In genomic region chr12:10567813-10568212, GRCh38 we compare ENCODE assay signal across 27 cellular contexts.
"Had no signal": no experiment of that assay in that cellular context is flagged by ENCODE, and none has a peak within 500 bp of the region (broad histone marks: within the 10 kb centered on the region; RNA-seq: fewer than 3 reads in every experiment).

No MANE protein-coding gene starts in this region.

- H3K9me3 Mint-ChIP-seq: activated CD4-positive, alpha-beta memory T cell treated with anti-CD3 and anti-CD28 coated beads for 36 hours; activated CD4-positive, alpha-beta T cell treated with anti-CD3 and anti-CD28 coated beads, Interleukin-2, amount 10 ng/mL, durations not matched to agents 24 days and 14 days; activated naive CD4-positive, alpha-beta T cell treated with anti-CD3 and anti-CD28 coated beads, Interleukin-2, amount 10 ng/mL, durations not matched to agents 7 days and 5 days; activated T-helper 1 cell treated with anti-CD3 and anti-CD28 coated beads, Interleukin-12 subunit alpha, Interleukin-12 subunit beta, Interleukin-2, Interleukin-4 antibody, amounts not matched to agents 30 ng/mL and 10 ng/mL and 1 ng/mL, durations not matched to agents 14 hours and 24 hours and 36 hours; effector memory CD8-positive, alpha-beta T cell; stimulated activated memory B cell treated with anti-CD40 and anti-IgM and Interleukin-4, amounts not matched to agents 10 μg/mL and 1 μg/mL and 100 μg/mL, for 72 hours had no signal

- H3K4me1 Mint-ChIP-seq: activated CD4-positive, alpha-beta T cell treated with anti-CD3 and anti-CD28 coated beads, Interleukin-2, amount 10 ng/mL, durations not matched to agents 24 days and 14 days; activated naive CD4-positive, alpha-beta T cell treated with anti-CD3 and anti-CD28 coated beads, Interleukin-2, amount 10 ng/mL, durations not matched to agents 7 days and 5 days; neural crest cell; stimulated activated memory B cell treated with anti-CD40 and anti-IgM and Interleukin-4, amounts not matched to agents 10 μg/mL and 1 μg/mL and 100 μg/mL, for 72 hours had no signal

- H3K27ac ChIP-seq: pancreas, psoas muscle, sigmoid colon, tibial nerve had no signal

- H3K4me3 Mint-ChIP-seq: activated CD4-positive, alpha-beta memory T cell treated with anti-CD3 and anti-CD28 coated beads for 36 hours; activated CD4-positive, alpha-beta T cell treated with anti-CD3 and anti-CD28 coated beads, Interleukin-2, amount 10 ng/mL, durations not matched to agents 24 days and 14 days; activated naive CD4-positive, alpha-beta T cell treated with anti-CD3 and anti-CD28 coated beads, Interleukin-2, amount 10 ng/mL, durations not matched to agents 7 days and 5 days; activated T-helper 1 cell treated with anti-CD3 and anti-CD28 coated beads, Interleukin-12 subunit alpha, Interleukin-12 subunit beta, Interleukin-2, Interleukin-4 antibody, amounts not matched to agents 30 ng/mL and 10 ng/mL and 1 ng/mL, durations not matched to agents 14 hours and 24 hours and 36 hours; neural crest cell; stimulated activated memory B cell treated with anti-CD40 and anti-IgM and Interleukin-4, amounts not matched to agents 10 μg/mL and 1 μg/mL and 100 μg/mL, for 72 hours had no signal

- H3K27me3 Mint-ChIP-seq: effector memory CD8-positive, alpha-beta T cell had no signal

- DNase-seq: activated CD4-positive, alpha-beta memory T cell treated with anti-CD3 and anti-CD28 coated beads for 36 hours; activated CD4-positive, alpha-beta T cell treated with anti-CD3 and anti-CD28 coated beads, Interleukin-2, amount 10 ng/mL, durations not matched to agents 24 days and 14 days; activated CD4-positive, CD25-positive, alpha-beta regulatory T cell treated with anti-CD3 and anti-CD28 coated beads, Interleukin-2, amount 50 U/mL, for 72 hours; activated gamma-delta T cell; activated naive CD4-positive, alpha-beta T cell treated with anti-CD3 and anti-CD28 coated beads, Interleukin-2, amount 10 ng/mL, durations not matched to agents 7 days and 5 days; activated T-cell treated with anti-CD3 and anti-CD28 coated beads for 4 hours; anterior cingulate cortex; cerebellar nuclear complex; cortex of kidney; effector memory CD8-positive, alpha-beta T cell; erythroblast; head of caudate nucleus; hippocampal formation; left cardiac atrium; left ventricle myocardium superior; nucleus accumbens; pancreas; psoas muscle; sigmoid colon; small intestine; stimulated activated CD4-positive, alpha-beta T cell treated with anti-CD3 and anti-CD28 coated beads, Interleukin-4, amount 100 ng/mL, for 24 hours; T-helper 2 cell had no signal

- H3K36me3 ChIP-seq: pancreas, sigmoid colon, tibial nerve had no signal

- H3K4me1 ChIP-seq: pancreas, psoas muscle, sigmoid colon, tibial nerve had no signal

- H3K27ac Mint-ChIP-seq: activated CD4-positive, alpha-beta memory T cell treated with anti-CD3 and anti-CD28 coated beads for 36 hours; activated CD4-positive, alpha-beta T cell treated with anti-CD3 and anti-CD28 coated beads, Interleukin-2, amount 10 ng/mL, durations not matched to agents 24 days and 14 days; activated naive CD4-positive, alpha-beta T cell treated with anti-CD3 and anti-CD28 coated beads, Interleukin-2, amount 10 ng/mL, durations not matched to agents 7 days and 5 days; activated T-helper 1 cell treated with anti-CD3 and anti-CD28 coated beads, Interleukin-12 subunit alpha, Interleukin-12 subunit beta, Interleukin-2, Interleukin-4 antibody, amounts not matched to agents 30 ng/mL and 10 ng/mL and 1 ng/mL, durations not matched to agents 14 hours and 24 hours and 36 hours; effector memory CD8-positive, alpha-beta T cell; stimulated activated memory B cell treated with anti-CD40 and anti-IgM and Interleukin-4, amounts not matched to agents 10 μg/mL and 1 μg/mL and 100 μg/mL, for 72 hours had no signal

- H3K36me3 Mint-ChIP-seq: activated CD4-positive, alpha-beta memory T cell treated with anti-CD3 and anti-CD28 coated beads for 36 hours; activated naive CD4-positive, alpha-beta T cell treated with anti-CD3 and anti-CD28 coated beads, Interleukin-2, amount 10 ng/mL, durations not matched to agents 7 days and 5 days; stimulated activated memory B cell treated with anti-CD40 and anti-IgM and Interleukin-4, amounts not matched to agents 10 μg/mL and 1 μg/mL and 100 μg/mL, for 72 hours had no signal

- ATAC-seq: effector memory CD8-positive, alpha-beta T cell; left cardiac atrium; left ventricle myocardium superior; pancreas; psoas muscle; SK-N-SH treated with all-trans-retinoic acid at 6 μM for 48 hours; stimulated activated memory B cell treated with anti-CD40 and anti-IgM and Interleukin-4, amounts not matched to agents 10 μg/mL and 1 μg/mL and 100 μg/mL, for 72 hours had no signal

- H3K4me3 ChIP-seq: pancreas, psoas muscle, sigmoid colon, tibial nerve had no signal

- H3K27me3 ChIP-seq: pancreas had no signal

- H3K9me3 ChIP-seq: pancreas, psoas muscle, sigmoid colon, tibial nerve had no signal
